ENCODE assay signal across 13 cellular contexts in genomic region chr7:157477550-157478212, GRCh38.
A peak's percentile ranks its signal among the peaks of the same experiment; 100 is the strongest.
DNase-seq lines count a peak whose midpoint lies in the region; ATAC-seq, FAIRE-seq and TF ChIP-seq lines count a peak whose summit lies in the region.
"Had no signal": no experiment of that assay in that cellular context is flagged by ENCODE, and none has a peak within 500 bp of the region (broad histone marks: within the 10 kb centered on the region; RNA-seq: fewer than 3 reads in every experiment).

No MANE protein-coding gene starts in this region.

- FAIRE-seq in HepG2 (lab: Jason Lieb, UNC): no peak
- no peak for FAIRE-seq in H54 (lab: Jason Lieb, UNC)

- no peaks in the 10 kb centered on the region for H3K36me3 ChIP-seq in BLaER1
- no peaks in the 10 kb centered on the region for H3K36me3 ChIP-seq in HepG2 (replicated peaks in 1 of 2; ENCODE audit: control insufficient read depth in 1 of 2, insufficient read depth in 2 of 2, low read length in 2 of 2)
- H3K36me3 ChIP-seq: SJCRH30 had no signal

- TF ChIP-seq EP300 in HepG2 (IDR thresholded peaks at IDR 0.05; ENCODE audit: low read depth in 2 of 2, low read length in 2 of 2) (no peak), HepG2 (CRISPR knock-in tag; IDR thresholded peaks at IDR 0.05; ENCODE audit: borderline replicate concordance) (no peak)

- H3K27me3 ChIP-seq in BLaER1 (no peaks in the 10 kb centered on the region), HepG2 (ENCODE audit: control insufficient read depth in 1 of 2, insufficient read depth in 2 of 2, low read length in 2 of 2) (peaks cover 8 to 28% of the 10 kb centered on the region in 2 experiments; a peak in 4 of 5 replicates)
- H3K27me3 ChIP-seq: body of pancreas, SJCRH30 had no signal

- DNase-seq in HFFc6 (no peak), HepG2 (ENCODE audit: low spot score) (no peak), H54 (ENCODE audit: insufficient read length, low spot score) (no peak), HCEC 1CT (no peak), NCI-H1436 (lab: John Stamatoyannopoulos, UW) (no peak)
- peak in 1 of 2 donors; percentile 37 for DNase-seq in activated T-cell treated with anti-CD3 and anti-CD28 coated beads, Interleukin-2, amount 50 U/mL, for 72 hours
- DNase-seq: hippocampal formation, nucleus accumbens, SJCRH30 had no signal

- BruUV-seq in HepG2 (replicated peaks; lab: Mats Ljungman, UMichigan): no TSS peak

- H2AFZ ChIP-seq in HepG2 (ENCODE audit: low read length): no peak overlapping the region

- no peaks in the 10 kb centered on the region for H3K4me1 Mint-ChIP-seq in HFFc6 (ENCODE audit: low read depth)
- peaks cover 22% of the 10 kb centered on the region for H3K4me1 Mint-ChIP-seq in activated T-cell treated with anti-CD3 and anti-CD28 coated beads, Interleukin-2, amount 50 U/mL, for 72 hours (ENCODE audit: low read depth)

- intact Hi-C loops in HepG2 (cut with micrococcal nuclease; ENCODE audit: unreplicated experiment): no loop called here

- in situ Hi-C loops in HepG2 (cut with HindIII; ENCODE audit: extremely low pct_ligation_motif_present, low pct_unique_long_range_greater_than_20kb): no loop called here

- peaks cover 14% of the 10 kb centered on the region for H3K27me3 Mint-ChIP-seq in HFFc6 (ENCODE audit: insufficient read depth)
- H3K27me3 Mint-ChIP-seq in activated T-cell treated with anti-CD3 and anti-CD28 coated beads, Interleukin-2, amount 50 U/mL, for 72 hours (ENCODE audit: low read depth): no peaks in the 10 kb centered on the region

- peak overlapping the region; percentile 44 for H3K27ac ChIP-seq in BLaER1
- no peak overlapping the region for H3K27ac ChIP-seq in HepG2 (ENCODE audit: extremely low read length, insufficient read depth, low read length)
- H3K27ac ChIP-seq: body of pancreas, epithelial cell of prostate, SJCRH30 had no signal

- H3K4me2 ChIP-seq in BLaER1 (peak overlapping the region; percentile 86), HepG2 (ENCODE audit: low read depth, low read length) (0 out of 2 replicates have a peak overlapping the region, but pooled peaks have one; percentile 21)

- TF ChIP-seq CTCF in HFFc6 (IDR thresholded peaks at IDR 0.05) (no peak), HepG2 (CRISPR knock-in tag; IDR thresholded peaks at IDR 0.05) (no peak)

- H3K9me3 ChIP-seq in BLaER1: peaks cover 11% of the 10 kb centered on the region
- peaks cover 12% of the 10 kb centered on the region for H3K9me3 ChIP-seq in HepG2 (ENCODE audit: low read length)
- H3K9me3 ChIP-seq: body of pancreas had no signal

- peak; percentile 57 to 79 for ATAC-seq in activated T-cell treated with anti-CD3 and anti-CD28 coated beads, Interleukin-2, amount 50 U/mL, for 72 hours (replicated peaks in 1 of 2)
- ATAC-seq in HepG2 (peak; percentile 38), GM21390 (IDR thresholded peaks at IDR 0.05; ENCODE audit: unreplicated experiment) (no peak)
- ATAC-seq: body of pancreas had no signal

- POLR2A ChIA-PET in HepG2 (lab: Yijun Ruan, JAX): no interaction called here

- no peak overlapping the region for H3K27ac Mint-ChIP-seq in HFFc6
- peak overlapping the region; percentile 30 for H3K27ac Mint-ChIP-seq in activated T-cell treated with anti-CD3 and anti-CD28 coated beads, Interleukin-2, amount 50 U/mL, for 72 hours

- TF ChIP-seq RAD21 in HepG2 (CRISPR knock-in tag; IDR thresholded peaks at IDR 0.05): no peak

- peaks cover 14% of the 10 kb centered on the region for H3K9me3 Mint-ChIP-seq in HFFc6
- peaks cover 8 to 15% of the 10 kb centered on the region in 2 donors for H3K9me3 Mint-ChIP-seq in activated T-cell treated with anti-CD3 and anti-CD28 coated beads, Interleukin-2, amount 50 U/mL, for 72 hours

- H3K4me3 ChIP-seq in BLaER1 (peak overlapping the region; percentile 50), HepG2 (replicated peaks in 1 of 3; ENCODE audit: insufficient read depth in 1 of 3, low read depth in 2 of 3, low read length in 3 of 3) (peak overlapping the region in 1 of 3 experiments; percentile 14; a peak in 1 of 6 replicates)
- H3K4me3 ChIP-seq: body of pancreas, SJCRH30 had no signal

- H4K20me1 ChIP-seq in BLaER1 (no peaks in the 10 kb centered on the region), HepG2 (ENCODE audit: insufficient read depth, low read length) (no peaks in the 10 kb centered on the region)

- 0 out of 2 replicates have a peak overlapping the region, but pooled peaks have one; percentile 0 for H3K9ac ChIP-seq in BLaER1
- no peak overlapping the region for H3K9ac ChIP-seq in HepG2 (ENCODE audit: insufficient read depth, low read depth, low read length)

- 27% methylated on average over 16 of the region's 20 CpGs for WGBS in HepG2 (ENCODE audit: low lambda C conversion rate)

- H3K36me3 Mint-ChIP-seq in HFFc6 (ENCODE audit: low read depth): peaks cover 13% of the 10 kb centered on the region
- H3K36me3 Mint-ChIP-seq in activated T-cell treated with anti-CD3 and anti-CD28 coated beads, Interleukin-2, amount 50 U/mL, for 72 hours (ENCODE audit: insufficient read depth in 2 of 2): peaks cover 18 to 24% of the 10 kb centered on the region in 2 donors

- no peak for TF ChIP-seq POLR2A in HepG2 (IDR thresholded peaks at IDR 0.05; ENCODE audit: insufficient read depth in 1 of 2, low read depth in 2 of 2, low read length in 2 of 2)
- no peak for TF ChIP-seq POLR2A in H54 (IDR thresholded peaks at IDR 0.05; ENCODE audit: low read depth, low read length)

- CTCF ChIA-PET in HepG2 (lab: Yijun Ruan, JAX; ENCODE audit: low intra/inter-chr PET ratio, low total read pairs): no interaction called here

- no peaks in the 10 kb centered on the region for H3K79me2 ChIP-seq in HepG2 (ENCODE audit: insufficient read depth, low read length)

- H3K4me3 Mint-ChIP-seq in HFFc6: peak overlapping the region; percentile 66
- peak overlapping the region; percentile 69 to 75 for H3K4me3 Mint-ChIP-seq in activated T-cell treated with anti-CD3 and anti-CD28 coated beads, Interleukin-2, amount 50 U/mL, for 72 hours

- H3K4me1 ChIP-seq in BLaER1 (peaks cover 23% of the 10 kb centered on the region), HepG2 (ENCODE audit: insufficient read depth, low read length) (no peaks in the 10 kb centered on the region)
- H3K4me1 ChIP-seq: body of pancreas, SJCRH30 had no signal

TF ChIP-seq in HepG2, 621 proteins besides CTCF, POLR2A, EP300 and RAD21:
- no peak for TF ChIP-seq FOXA3 (CRISPR knock-in tag; IDR thresholded peaks at IDR 0.05)
